ENCODE assay signal across 15 cellular contexts in genomic region chr19:30480097-30480496, GRCh38.
DNase-seq lines count a peak whose midpoint lies in the region; ATAC-seq and TF ChIP-seq lines count a peak whose summit lies in the region.
"Had no signal": no experiment of that assay in that cellular context is flagged by ENCODE, and none has a peak within 500 bp of the region (broad histone marks: within the 10 kb centered on the region; RNA-seq: fewer than 3 reads in every experiment).

No MANE protein-coding gene starts in this region.

- H3K9ac ChIP-seq in neural progenitor cell: no peak overlapping the region
- H3K9ac ChIP-seq: BLaER1 treated with 17β-estradiol and CSF1 and Interleukin-3, amounts not matched to agents 10 nM and 100 nM had no signal

- no peaks in the 10 kb centered on the region for H3K9me3 ChIP-seq in neural progenitor cell (ENCODE audit: low read depth)
- H3K9me3 ChIP-seq: BLaER1 treated with 17β-estradiol and CSF1 and Interleukin-3, amounts not matched to agents 10 nM and 100 nM had no signal

- H3K4me2 ChIP-seq in GM23338: no peak overlapping the region
- no peak overlapping the region for H3K4me2 ChIP-seq in neural progenitor cell
- H3K4me2 ChIP-seq: BLaER1 treated with 17β-estradiol and CSF1 and Interleukin-3, amounts not matched to agents 10 nM and 100 nM had no signal

- H3K36me3 Mint-ChIP-seq in GM23338 (ENCODE audit: low read depth): peaks cover 2% of the 10 kb centered on the region; the same call in 1 of the 3 replicates
- peaks cover 3% of the 10 kb centered on the region for H3K36me3 Mint-ChIP-seq in neural progenitor cell
- H3K36me3 Mint-ChIP-seq: CD4-positive, CD25-positive, alpha-beta regulatory T cell had no signal

- H3K4me1 Mint-ChIP-seq in GM23338: 0 out of 3 replicates have a peak, but pooled peaks cover 4% of the 10 kb centered on the region
- H3K4me1 Mint-ChIP-seq in neural progenitor cell: peaks cover 27% of the 10 kb centered on the region
- H3K4me1 Mint-ChIP-seq: CD4-positive, CD25-positive, alpha-beta regulatory T cell had no signal

- H3K27me3 Mint-ChIP-seq in GM23338 (ENCODE audit: insufficient read depth, low read depth, poor library complexity) (peaks cover 5% of the 10 kb centered on the region), neural progenitor cell (ENCODE audit: insufficient read depth, low read depth) (peaks cover 9% of the 10 kb centered on the region)
- H3K27me3 Mint-ChIP-seq: CD4-positive, CD25-positive, alpha-beta regulatory T cell had no signal

- H3K79me2 ChIP-seq in GM23338 (replicated peaks; ENCODE audit: insufficient read depth) (no peaks in the 10 kb centered on the region), neural progenitor cell (ENCODE audit: low read depth) (no peaks in the 10 kb centered on the region)

- H3K9me3 Mint-ChIP-seq in GM23338 (peaks cover 6% of the 10 kb centered on the region; the same call in 2 of the 3 replicates), neural progenitor cell (peaks cover 6% of the 10 kb centered on the region)

- TF ChIP-seq CTCF in GM23338 (conservative IDR thresholded peaks at IDR 0.05; ENCODE audit: low read depth in 2 of 2) (no peak), neural progenitor cell (IDR thresholded peaks at IDR 0.05) (no peak)

- H3K4me1 ChIP-seq in GM23338 (ENCODE audit: insufficient read depth): no peaks in the 10 kb centered on the region
- no peaks in the 10 kb centered on the region for H3K4me1 ChIP-seq in neural progenitor cell
- H3K4me1 ChIP-seq: BLaER1 treated with 17β-estradiol and CSF1 and Interleukin-3, amounts not matched to agents 10 nM and 100 nM had no signal

- no peak overlapping the region for H3K27ac ChIP-seq in GM23338 (ENCODE audit: low read depth)
- H3K27ac ChIP-seq in neural progenitor cell: no peak overlapping the region
- H3K27ac ChIP-seq: BLaER1 treated with 17β-estradiol and CSF1 and Interleukin-3, amounts not matched to agents 10 nM and 100 nM had no signal

- H3F3A ChIP-seq in GM23338 (replicated peaks; ENCODE audit: low read depth) (no peaks in the 10 kb centered on the region), neural progenitor cell (ENCODE audit: low read depth) (no peaks in the 10 kb centered on the region)

- H3K4me3 Mint-ChIP-seq in GM23338 (no peak overlapping the region), neural progenitor cell (no peak overlapping the region)
- H3K4me3 Mint-ChIP-seq: CD4-positive, CD25-positive, alpha-beta regulatory T cell had no signal

- H3K4me3 ChIP-seq in GM23338 (no peak overlapping the region), neural progenitor cell (no peak overlapping the region)
- H3K4me3 ChIP-seq: BLaER1 treated with 17β-estradiol and CSF1 and Interleukin-3, amounts not matched to agents 10 nM and 100 nM; GM12878 had no signal

- DNase-seq in GM23338 (ENCODE audit: low spot score) (no peak), SK-MEL-5 (ENCODE audit: low read depth, low spot score) (peak; percentile 62), left kidney (ENCODE audit: low read depth, low spot score) (peak; percentile 46), neural progenitor cell (ENCODE audit: low spot score) (no peak), H4 (ENCODE audit: low spot score) (no peak), SW 1271 (lab: John Stamatoyannopoulos, UW) (no peak), midbrain (lab: John Stamatoyannopoulos, UW) (no peak)
- DNase-seq: 8988T; Calu3; CD4-positive, CD25-positive, alpha-beta regulatory T cell; DMS 273 treated with DMSO at 0.1 percent for 48 hours; H7 had no signal

- H4K20me1 ChIP-seq in GM23338 (replicated peaks; ENCODE audit: insufficient read depth) (no peaks in the 10 kb centered on the region), neural progenitor cell (ENCODE audit: low read depth) (no peaks in the 10 kb centered on the region)
- H4K20me1 ChIP-seq: BLaER1 treated with 17β-estradiol and CSF1 and Interleukin-3, amounts not matched to agents 10 nM and 100 nM had no signal

- in situ Hi-C loops in SK-MEL-5 (cut with HindIII; ENCODE audit: low pct_unique_long_range_greater_than_20kb, low sequenced_read_pairs): no loop called here

- H3K9me2 ChIP-seq in GM23338 (ENCODE audit: insufficient read depth): 0 out of 2 replicates have a peak, but pooled peaks cover 3% of the 10 kb centered on the region

- H3K36me3 ChIP-seq in GM23338 (ENCODE audit: insufficient read depth) (no peaks in the 10 kb centered on the region), neural progenitor cell (no peaks in the 10 kb centered on the region)
- H3K36me3 ChIP-seq: BLaER1 treated with 17β-estradiol and CSF1 and Interleukin-3, amounts not matched to agents 10 nM and 100 nM had no signal

- H3K27ac Mint-ChIP-seq in GM23338 (no peak overlapping the region), neural progenitor cell (peak overlapping the region; percentile 46)
- H3K27ac Mint-ChIP-seq: CD4-positive, CD25-positive, alpha-beta regulatory T cell had no signal

- H2AFZ ChIP-seq in GM23338 (peak overlapping the region; percentile 69; the same call in 1 of the 2 replicates), neural progenitor cell (replicated peaks) (peak overlapping the region; percentile 47)

- H3K27me3 ChIP-seq in GM23338 (ENCODE audit: insufficient read depth) (no peaks in the 10 kb centered on the region), neural progenitor cell (no peaks in the 10 kb centered on the region)
- H3K27me3 ChIP-seq: BLaER1 treated with 17β-estradiol and CSF1 and Interleukin-3, amounts not matched to agents 10 nM and 100 nM had no signal

- ATAC-seq in GM23338 (no peak), esophagus mucosa (no peak)
- ATAC-seq: GM12878 had no signal

TF ChIP-seq in GM23338, 12 proteins besides CTCF, POLR2A, EP300 and RAD21:
- TF ChIP-seq ETS1 (IDR thresholded peaks at IDR 0.05) (no peak), JUNB (IDR thresholded peaks at IDR 0.05; ENCODE audit: unreplicated experiment) (no peak), STAT1 (IDR thresholded peaks at IDR 0.05; ENCODE audit: unreplicated experiment) (no peak), ZNF114 (CRISPR knock-in tag; IDR thresholded peaks at IDR 0.05) (no peak), NANOG (IDR thresholded peaks at IDR 0.05; ENCODE audit: borderline replicate concordance) (no peak), POLR2AphosphoS5 (IDR thresholded peaks at IDR 0.05; ENCODE audit: low read depth) (no peak), EZH2phosphoT487 (IDR thresholded peaks at IDR 0.05; ENCODE audit: unreplicated experiment) (no peak), ZNF331 (CRISPR knock-in tag; IDR thresholded peaks at IDR 0.05; ENCODE audit: low read depth) (no peak)

Comparison
In these comparisons a context has a peak if more than half of its experiments do, and no peak if none do; other contexts are left out.
1. DNase-seq: peak in SK-MEL-5 (single experiment) and left kidney (single experiment); none in GM23338 (single experiment), neural progenitor cell (single experiment), H4 (single experiment), SW 1271 (0 of 2) and midbrain (single experiment).